Comparison of ENCODE assay signal across 9 cellular contexts in genomic region chr1:39159224-39160036, GRCh38. TPM values are rescaled to one million over a fixed set of nuclear protein-coding genes. Genes with fewer than 3 reads are reported as not detected.
DNase-seq lines count a peak whose midpoint lies in the region; ATAC-seq, FAIRE-seq and TF ChIP-seq lines count a peak whose summit lies in the region.
"Had no signal": no experiment of that assay in that cellular context is flagged by ENCODE, and none has a peak within 500 bp of the region (broad histone marks: within the 10 kb centered on the region; RNA-seq: fewer than 3 reads in every experiment).

No MANE protein-coding gene starts in this region.

- H3K79me2 ChIP-seq in mesendoderm (ENCODE audit: control insufficient read depth, insufficient read depth, low read length) = peaks cover 34% of the 10 kb centered on the region

- peak overlapping the region; percentile 48 for H3K4me3 ChIP-seq in A549
- H3K4me3 ChIP-seq in dorsolateral prefrontal cortex = peak overlapping the region in 8 of 59 donors; percentile 21 to 52 (median 40)
- H3K4me3 ChIP-seq in mesendoderm (ENCODE audit: low read length) = no peak overlapping the region

- ATAC-seq in A549 (peak; percentile 61 to 70), GM19023 (IDR thresholded peaks at IDR 0.05; ENCODE audit: unreplicated experiment) (no peak), HG03095 (IDR thresholded peaks at IDR 0.05; ENCODE audit: unreplicated experiment) (no peak)
- ATAC-seq: CD8-positive, alpha-beta T cell had no signal

- CTCF ChIA-PET in A549 (lab: Yijun Ruan, JAX) = interaction anchor here (0.9 to 3.2 kb wide), 10 partner anchors 15 to 99 kb away, joined by 3 to 16 read pairs (median 5); no protein-coding TSS in a partner anchor

- H3K9me3 ChIP-seq in A549 = no peaks in the 10 kb centered on the region

- peaks cover 8% of the 10 kb centered on the region for H3K79me1 ChIP-seq in mesendoderm (ENCODE audit: low read length)

- WGBS in A549 (ENCODE audit: missing lambda C conversion rate) = 11% methylated on average over 1 of the region's 1 CpG
- whole genome bisulfite sequencing in mesendoderm (ENCODE audit: extremely low coverage, insufficient coverage, low lambda C conversion rate) = no CpG with 5 or more reads among the region's 1 CpG

- no peak overlapping the region for H2BK15ac ChIP-seq in mesendoderm (replicated peaks; ENCODE audit: low read depth)

- H3K4me2 ChIP-seq in A549 (peak overlapping the region; percentile 98), mesendoderm (ENCODE audit: low read length) (peak overlapping the region; percentile 6)

- no peak for FAIRE-seq in A549 (lab: Jason Lieb, UNC)

- no peak overlapping the region for H3K23ac ChIP-seq in mesendoderm (ENCODE audit: low read length)

- TF ChIP-seq CTCF in A549 (IDR thresholded peaks at IDR 0.05) (no peak), dorsolateral prefrontal cortex (IDR thresholded peaks at IDR 0.05 in 54 of 56, conservative IDR thresholded peaks at IDR 0.05 in 2 of 56; ENCODE audit: low read depth in 1 of 56, partially characterized antibody in 56 of 56) (no peak)

- no peak for TF ChIP-seq POLR2A in A549 (IDR thresholded peaks at IDR 0.05; ENCODE audit: low read length)

- peak overlapping the region; percentile 41 for H2BK5ac ChIP-seq in mesendoderm (ENCODE audit: low read length)

- peak overlapping the region; percentile 20 for H3K9ac ChIP-seq in mesendoderm (ENCODE audit: low read length)

- no peak overlapping the region for H2BK120ac ChIP-seq in mesendoderm (ENCODE audit: low read depth, low read length)

- TF ChIP-seq EP300 in A549 (IDR thresholded peaks at IDR 0.05) = no peak

- TF ChIP-seq RAD21 in A549 (conservative IDR thresholded peaks at IDR 0.05 in 1 of 2, IDR thresholded peaks at IDR 0.05 in 1 of 2) = no peak

- H4K8ac ChIP-seq in mesendoderm (ENCODE audit: low read depth, low read length) = no peak overlapping the region

- DNase-seq in A549 (ENCODE audit: low read depth in 1 of 2, low spot score in 1 of 2) (peak in 1 of 2 experiments; percentile 48), LoVo (ENCODE audit: low spot score) (peak; percentile 70), dorsolateral prefrontal cortex (no peak), mesendoderm (peak; percentile 81), H4 (ENCODE audit: low spot score) (no peak), hippocampal formation (lab: John Stamatoyannopoulos, UW) (no peak)
- DNase-seq: CD8-positive, alpha-beta T cell had no signal

- H2AK5ac ChIP-seq in mesendoderm (ENCODE audit: low read length) = no peak overlapping the region

- H3K4me1 ChIP-seq in A549 = peaks cover 46% of the 10 kb centered on the region
- H3K4me1 ChIP-seq in mesendoderm (ENCODE audit: control insufficient read depth, low read depth, low read length) = peaks cover 20% of the 10 kb centered on the region

- H3K27ac ChIP-seq in A549 (peak overlapping the region; percentile 69 to 71), dorsolateral prefrontal cortex (peak overlapping the region in 38 of 59 donors; percentile 1 to 67 (median 44)), mesendoderm (ENCODE audit: low read depth, low read length) (no peak overlapping the region)

- POLR2A ChIA-PET in A549 (lab: Yijun Ruan, JAX) = interaction anchor here (0.5 to 1.2 kb wide), 2 partner anchors 14 to 721 kb away, joined by 3 read pairs; no protein-coding TSS in a partner anchor

- H3K56ac ChIP-seq in mesendoderm (ENCODE audit: low read length) = peak overlapping the region; percentile 34

- intact Hi-C loops in dorsolateral prefrontal cortex (cut with DNase I) = no loop called here

- peak overlapping the region; percentile 31 for H3K18ac ChIP-seq in mesendoderm (ENCODE audit: low read length)

- H3K36me3 ChIP-seq in mesendoderm (ENCODE audit: control insufficient read depth, insufficient read depth, low read length) = no peaks in the 10 kb centered on the region

- H3K4ac ChIP-seq in mesendoderm (ENCODE audit: low read depth, low read length) = peak overlapping the region; percentile 36

- no peaks in the 10 kb centered on the region for H3K27me3 ChIP-seq in dorsolateral prefrontal cortex
- H3K27me3 ChIP-seq in mesendoderm (ENCODE audit: insufficient read depth, low read length, poor library complexity) = no peaks in the 10 kb centered on the region

- H4K5ac ChIP-seq in mesendoderm (ENCODE audit: low read length) = no peak overlapping the region

TF ChIP-seq in A549, 52 proteins besides CTCF, POLR2A, EP300 and RAD21:
- no peak for TF ChIP-seq REST (IDR thresholded peaks at IDR 0.05)
- no peak for TF ChIP-seq MYC (IDR thresholded peaks at IDR 0.05; ENCODE audit: borderline replicate concordance, low read length)
- TF ChIP-seq KDM5A (IDR thresholded peaks at IDR 0.05) = no peak
- TF ChIP-seq SMC3 (IDR thresholded peaks at IDR 0.05) = no peak
- TF ChIP-seq HEYL (CRISPR knock-in tag; IDR thresholded peaks at IDR 0.05) = no peak
- TF ChIP-seq E2F6 (IDR thresholded peaks at IDR 0.05; ENCODE audit: borderline replicate concordance, low read depth) = no peak
- no peak for TF ChIP-seq ESRRA (IDR thresholded peaks at IDR 0.05; ENCODE audit: borderline replicate concordance, low read length)
- TF ChIP-seq NPAS2 (CRISPR knock-in tag; IDR thresholded peaks at IDR 0.05; ENCODE audit: borderline replicate concordance) = no peak
- no peak for TF ChIP-seq TFCP2L1 (CRISPR knock-in tag; IDR thresholded peaks at IDR 0.05)
- no peak for TF ChIP-seq FOSL2 (IDR thresholded peaks at IDR 0.05)
- TF ChIP-seq FOSL2 (CRISPR knock-in tag; IDR thresholded peaks at IDR 0.05) = no peak
- TF ChIP-seq MAX (IDR thresholded peaks at IDR 0.05) = no peak
TF ChIP-seq in A549: peak in this region for 0.

RNA-seq across cellular contexts. Expression of gene MACF1, which starts 45.1 kb away (rescaled TPM):
- polyA plus RNA-seq in A549 (2011; rRNA removed) = 64.2 and 75.7 TPM in 2 replicates
- polyA plus RNA-seq in A549 (2012; cell fraction: cytosol; rRNA removed) = 7.9 and 9.6 TPM in 2 replicates
- 56.1 and 99.6 TPM in 2 replicates for polyA plus RNA-seq in A549 (2012; cell fraction: nucleus; rRNA removed)
- polyA plus RNA-seq in A549 (2017; fragmentation: RNase III; extraction: RNeasy Plus Mini Kit Qiagen cat#74134 plus additional on column Dnase treatment) = 41.9 to 46.0 TPM (median 45.7 TPM) in 3 replicates
- polyA minus RNA-seq in A549 (2011; rRNA and poly(A)+ RNA removed) = 170 and 172 TPM in 2 replicates
- 100 to 1,000 TPM; 403 to 915 (median 551) TPM for total RNA-seq in dorsolateral prefrontal cortex
- polyA plus RNA-seq in mesendoderm (2013, experiment 1 of 2) = 104 TPM
- 101 TPM for polyA plus RNA-seq in mesendoderm (2013, experiment 2 of 2)
- 34.1 and 38.6 TPM in 2 replicates for total RNA-seq in H4 (2014; rRNA removed; shearing (Covaris generic))

Comparison
In these comparisons a context has a peak if more than half of its experiments do, and no peak if none do; other contexts are left out.
1. ATAC-seq: peak in A549 (2 of 2); none in GM19023 (single experiment) and HG03095 (single experiment).
2. DNase-seq: peak in LoVo (single experiment) and mesendoderm (single experiment); none in dorsolateral prefrontal cortex (0 of 10), H4 (single experiment) and hippocampal formation (0 of 2).
3. RNA of gene MACF1, which starts 45.1 kb away (total RNA-seq): 403 to 915 TPM in dorsolateral prefrontal cortex; 34.1 to 38.6 TPM in H4; every median in the first group is over 10 times any median in the second.